Comparison of ENCODE assay signal across 21 cellular contexts in genomic region chr10:60375293-60376004, GRCh38. TPM values are rescaled to one million over a fixed set of nuclear protein-coding genes. Genes with fewer than 3 reads are reported as not detected.
DNase-seq lines count a peak whose midpoint lies in the region; ATAC-seq, FAIRE-seq and TF ChIP-seq lines count a peak whose summit lies in the region.
"Had no signal": no experiment of that assay in that cellular context is flagged by ENCODE, and none has a peak within 500 bp of the region (broad histone marks: within the 10 kb centered on the region; RNA-seq: fewer than 3 reads in every experiment).

No MANE protein-coding gene starts in this region.

- H3K9ac ChIP-seq in OCI-LY1 (ENCODE audit: low read length): peak overlapping the region; percentile 37; the same call in 1 of the 2 replicates
- H3K9ac ChIP-seq: BLaER1 had no signal

- no peak for TF ChIP-seq CTCF in MCF 10A (IDR thresholded peaks at IDR 0.05; ENCODE audit: unreplicated experiment)
- no peak for TF ChIP-seq CTCF in OCI-LY1 (IDR thresholded peaks at IDR 0.05; ENCODE audit: low read length)
- TF ChIP-seq CTCF in dorsolateral prefrontal cortex (IDR thresholded peaks at IDR 0.05 in 54 of 56, conservative IDR thresholded peaks at IDR 0.05 in 2 of 56; ENCODE audit: low read depth in 1 of 56, partially characterized antibody in 56 of 56): no peak

- H2AFZ ChIP-seq in OCI-LY1 (ENCODE audit: low read length): no peak overlapping the region

- H3K27me3 ChIP-seq in OCI-LY1 (ENCODE audit: insufficient read depth, low read length) (no peaks in the 10 kb centered on the region), dorsolateral prefrontal cortex (no peaks in the 10 kb centered on the region)
- H3K27me3 ChIP-seq: BLaER1 had no signal

- DNase-seq in T47D (ENCODE audit: low read depth in 1 of 2, low spot score in 1 of 2) (peak; percentile 58 to 74), MCF 10A (ENCODE audit: unreplicated experiment) (no peak), dorsolateral prefrontal cortex (no peak), urothelium cell line (ENCODE audit: low spot score) (no peak), DMS153 treated with DMSO at 0.1 percent for 48 hours (lab: John Stamatoyannopoulos, UW; ENCODE audit: unreplicated experiment) (no peak)
- DNase-seq in naive thymus-derived CD8-positive, alpha-beta T cell: no peak
- DNase-seq: 8988T; AML-193; Calu3; CD4-positive, CD25-positive, alpha-beta regulatory T cell; DMS 273 treated with DMSO at 0.1 percent for 48 hours; DMS79; EL; GDM1; H9; IMR-90 had no signal

- in situ Hi-C loops in T47D (cut with HindIII; ENCODE audit: low pct_unique_long_range_greater_than_20kb, low sequenced_read_pairs): no loop called here

- ATAC-seq in naive thymus-derived CD8-positive, alpha-beta T cell: no peak

- POLR2A ChIA-PET in MCF 10A (lab: Yijun Ruan, JAX): no interaction called here
- POLR2A ChIA-PET in naive thymus-derived CD8-positive, alpha-beta T cell (lab: Charles Lee): no interaction called here

- no peak overlapping the region for H3K4me3 Mint-ChIP-seq in MCF 10A (ENCODE audit: unreplicated experiment)
- H3K4me3 Mint-ChIP-seq in naive thymus-derived CD8-positive, alpha-beta T cell: no peak overlapping the region
- H3K4me3 Mint-ChIP-seq: CD4-positive, CD25-positive, alpha-beta regulatory T cell; H9 had no signal

- H3K79me2 ChIP-seq in OCI-LY1 (ENCODE audit: insufficient read depth, low read length): peaks cover 71% of the 10 kb centered on the region

- H3K4me3 ChIP-seq in OCI-LY1 (ENCODE audit: low read depth, low read length, poor library complexity, severe bottlenecking) (peak overlapping the region; percentile 6), dorsolateral prefrontal cortex (no peak overlapping the region)
- H3K4me3 ChIP-seq: BLaER1 had no signal

- CTCF ChIA-PET in MCF 10A (lab: Yijun Ruan, JAX): interaction anchor here (0.6 kb wide), 2 partner anchors 152 to 401 kb away, joined by 3 read pairs; no protein-coding TSS in a partner anchor

- H3K4me2 ChIP-seq in OCI-LY1 (ENCODE audit: low read length): peak overlapping the region; percentile 52; the same call in 1 of the 2 replicates
- H3K4me2 ChIP-seq: BLaER1 had no signal

- no peaks in the 10 kb centered on the region for H3K36me3 Mint-ChIP-seq in MCF 10A (ENCODE audit: insufficient read depth, unreplicated experiment)
- H3K36me3 Mint-ChIP-seq in naive thymus-derived CD8-positive, alpha-beta T cell: no peaks in the 10 kb centered on the region
- H3K36me3 Mint-ChIP-seq: CD4-positive, CD25-positive, alpha-beta regulatory T cell had no signal

- BruUV-seq in MCF 10A (replicated peaks; lab: Mats Ljungman, UMichigan): no TSS peak

- H3K27ac Mint-ChIP-seq in MCF 10A (ENCODE audit: low read depth, unreplicated experiment): no peak overlapping the region
- no peak overlapping the region for H3K27ac Mint-ChIP-seq in naive thymus-derived CD8-positive, alpha-beta T cell
- H3K27ac Mint-ChIP-seq: H9 had no signal

- H3K27me3 Mint-ChIP-seq in MCF 10A (ENCODE audit: insufficient read depth, unreplicated experiment): no peaks in the 10 kb centered on the region
- peaks cover 0 to 5% (median 2%) of the 10 kb centered on the region in 5 donors for H3K27me3 Mint-ChIP-seq in naive thymus-derived CD8-positive, alpha-beta T cell
- H3K27me3 Mint-ChIP-seq: CD4-positive, CD25-positive, alpha-beta regulatory T cell had no signal

- peaks cover 98% of the 10 kb centered on the region for H3K4me1 ChIP-seq in OCI-LY1 (ENCODE audit: insufficient read depth, low read length, severe bottlenecking)
- H3K4me1 ChIP-seq: BLaER1 had no signal

- FAIRE-seq in urothelium cell line (lab: Jason Lieb, UNC): no peak
- FAIRE-seq: GM12892, GM19239 had no signal

- H3K4me1 Mint-ChIP-seq in MCF 10A (ENCODE audit: insufficient read depth, unreplicated experiment): no peaks in the 10 kb centered on the region
- peaks cover 0 to 2% (median 0%) of the 10 kb centered on the region in 4 donors for H3K4me1 Mint-ChIP-seq in naive thymus-derived CD8-positive, alpha-beta T cell
- H3K4me1 Mint-ChIP-seq: CD4-positive, CD25-positive, alpha-beta regulatory T cell had no signal

- H3K27ac ChIP-seq in OCI-LY1 (ENCODE audit: low read depth, low read length, poor library complexity, severe bottlenecking): peak overlapping the region; percentile 87
- H3K27ac ChIP-seq in dorsolateral prefrontal cortex: peak overlapping the region in 54 of 59 donors; percentile 1 to 95 (median 64)
- peak overlapping the region; percentile 44 for H3K27ac ChIP-seq in temporal lobe (ENCODE audit: low read depth, low read length)
- H3K27ac ChIP-seq: BLaER1 had no signal

- no peaks in the 10 kb centered on the region for H3F3A ChIP-seq in OCI-LY1 (ENCODE audit: insufficient read depth, low read length)

- H3K9me2 ChIP-seq in OCI-LY1 (ENCODE audit: low read depth, low read length): no peaks in the 10 kb centered on the region

- no peaks in the 10 kb centered on the region for H3K36me3 ChIP-seq in OCI-LY1 (ENCODE audit: insufficient read depth, low read length)
- H3K36me3 ChIP-seq: BLaER1 had no signal

- no peaks in the 10 kb centered on the region for H4K20me1 ChIP-seq in OCI-LY1 (ENCODE audit: insufficient read depth, low read length)
- H4K20me1 ChIP-seq: BLaER1 had no signal

- H3K9me3 ChIP-seq in OCI-LY1 (ENCODE audit: low read length): no peaks in the 10 kb centered on the region
- H3K9me3 ChIP-seq: BLaER1 had no signal

- H3K9me3 Mint-ChIP-seq in MCF 10A (ENCODE audit: unreplicated experiment): no peaks in the 10 kb centered on the region
- no peaks in the 10 kb centered on the region for H3K9me3 Mint-ChIP-seq in naive thymus-derived CD8-positive, alpha-beta T cell
- H3K9me3 Mint-ChIP-seq: H9 had no signal

- intact Hi-C loops in MCF 10A (cut with micrococcal nuclease): no loop called here
- intact Hi-C loops in dorsolateral prefrontal cortex (cut with DNase I): no loop called here

RNA-seq across cellular contexts. Expression of gene ANK3, which starts 14.2 kb away (rescaled TPM):
- total RNA-seq in MCF 10A (2022) (3.3 and 6.7 TPM in 2 replicates), dorsolateral prefrontal cortex (100 to 1,000 TPM; 181 to 667 (median 439) TPM), temporal lobe (305 TPM)
- 1 to 10 TPM; 1.6 TPM for total RNA-seq in naive thymus-derived CD8-positive, alpha-beta T cell
- 1 to 10 TPM; 1.2 to 9.0 (median 4.3) TPM for polyA plus RNA-seq in naive thymus-derived CD8-positive, alpha-beta T cell

Comparison
In these comparisons a context has a peak if more than half of its experiments do, and no peak if none do; other contexts are left out.
1. DNase-seq: peak in T47D (2 of 2); none in MCF 10A (single experiment), dorsolateral prefrontal cortex (0 of 10), urothelium cell line (single experiment), DMS153 treated with DMSO at 0.1 percent for 48 hours (single experiment) and naive thymus-derived CD8-positive, alpha-beta T cell (0 of 10).
2. RNA of gene ANK3, which starts 14.2 kb away (total RNA-seq): 181 to 667 TPM in dorsolateral prefrontal cortex and 305 TPM in temporal lobe (single experiment); 3.3 to 6.7 TPM in MCF 10A and 1.6 TPM in naive thymus-derived CD8-positive, alpha-beta T cell; every median in the first group is over 10 times any median in the second.
3. Peak in every context shown above with its lines, with median percentiles within 50 percentile points of each other: H3K27ac ChIP-seq.